26 cellular contexts compared by ENCODE assay signal in the genomic region with DNA sequence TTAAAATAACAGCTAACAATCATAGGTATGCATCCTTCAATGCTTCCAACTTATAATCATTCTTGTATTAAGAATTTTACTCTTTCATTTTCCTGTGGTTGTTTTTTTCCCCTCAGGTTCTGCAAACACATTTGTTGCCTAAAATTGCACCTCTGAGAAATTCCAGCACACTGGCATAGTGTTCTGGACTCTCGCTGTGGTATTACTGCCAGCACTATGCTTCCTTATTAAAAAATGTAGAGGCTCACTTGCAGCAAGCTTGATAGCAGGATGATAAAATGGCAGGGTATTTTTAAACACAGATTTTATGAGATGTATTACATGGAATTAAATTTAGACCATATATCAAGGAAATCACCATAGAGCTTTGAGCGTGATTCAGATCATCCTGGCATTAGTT.
"Had no signal": no experiment of that assay in that cellular context is flagged by ENCODE, and none has a peak within 500 bp of the region (broad histone marks: within the 10 kb centered on the region; RNA-seq: fewer than 3 reads in every experiment).

No MANE protein-coding gene starts in this region.

- DNase-seq: activated CD4-positive, alpha-beta memory T cell treated with anti-CD3 and anti-CD28 coated beads for 36 hours; activated CD4-positive, alpha-beta T cell treated with anti-CD3 and anti-CD28 coated beads for 36 hours; activated CD4-positive, alpha-beta T cell treated with anti-CD3 and anti-CD28 coated beads, Interleukin-2, amount 10 ng/mL, durations not matched to agents 24 days and 14 days; activated CD4-positive, CD25-positive, alpha-beta regulatory T cell; activated CD4-positive, CD25-positive, alpha-beta regulatory T cell treated with anti-CD3 and anti-CD28 coated beads, Interleukin-2, amount 50 U/mL, for 72 hours; activated CD8-positive, alpha-beta memory T cell treated with anti-CD3 and anti-CD28 coated beads, Interleukin-2, amount 10 ng/mL, durations not matched to agents 7 days and 5 days; activated CD8-positive, alpha-beta memory T cell treated with anti-CD3 and anti-CD28 coated beads, Interleukin-2, amount 50 U/mL, for 4 hours; activated CD8-positive, alpha-beta T cell treated with anti-CD3 and anti-CD28 coated beads, Interleukin-2, amount 10 ng/mL, durations not matched to agents 7 days and 5 days; activated effector memory CD4-positive, alpha-beta T cell treated with anti-CD3 and anti-CD28 coated beads, Interleukin-2, amount 50 U/mL, for 16 hours; activated naive CD4-positive, alpha-beta T cell treated with anti-CD3 and anti-CD28 coated beads for 36 hours; activated naive CD8-positive, alpha-beta T cell treated with anti-CD3 and anti-CD28 coated beads for 36 hours; activated naive CD8-positive, alpha-beta T cell treated with anti-CD3 and anti-CD28 coated beads, Interleukin-2, amount 50 U/mL, for 24 hours; activated T-cell treated with anti-CD3 and anti-CD28 coated beads, Interleukin-2, amount 50 U/mL, for 1 hour; adrenal gland; amygdala; aorta; central memory CD4-positive, alpha-beta T cell; cerebellar nuclear complex; colonic mucosa; effector CD8-positive, alpha-beta T cell; esophagus squamous epithelium; foreskin melanocyte; T-helper 2 cell had no signal

- H3K4me3 ChIP-seq: adrenal gland, breast epithelium, cardiac muscle cell, colonic mucosa, esophagus squamous epithelium had no signal

- H3K27ac ChIP-seq: adrenal gland, breast epithelium, cardiac muscle cell, colonic mucosa, esophagus squamous epithelium had no signal

- H3K4me1 ChIP-seq: adrenal gland, breast epithelium, colonic mucosa, esophagus squamous epithelium had no signal

- H3K27me3 ChIP-seq: adrenal gland, breast epithelium, cardiac muscle cell, colonic mucosa, esophagus squamous epithelium had no signal

- H3K36me3 ChIP-seq: adrenal gland, breast epithelium, cardiac muscle cell, colonic mucosa, esophagus squamous epithelium had no signal

- H3K9me3 ChIP-seq: adrenal gland, breast epithelium, colonic mucosa, esophagus squamous epithelium had no signal

- ATAC-seq: activated CD4-positive, alpha-beta T cell treated with anti-CD3 and anti-CD28 coated beads for 36 hours; activated CD8-positive, alpha-beta memory T cell treated with anti-CD3 and anti-CD28 coated beads, Interleukin-2, amount 10 ng/mL, durations not matched to agents 7 days and 5 days; activated CD8-positive, alpha-beta T cell treated with anti-CD3 and anti-CD28 coated beads, Interleukin-2, amount 10 ng/mL, durations not matched to agents 7 days and 5 days; activated naive CD8-positive, alpha-beta T cell treated with anti-CD3 and anti-CD28 coated beads, Interleukin-2, amount 50 U/mL, for 24 hours; activated T-helper 17 cell treated with anti-CD3 and anti-CD28 coated beads, Interleukin-2, amount 50 U/mL, for 72 hours had no signal
